In the genomic region with DNA sequence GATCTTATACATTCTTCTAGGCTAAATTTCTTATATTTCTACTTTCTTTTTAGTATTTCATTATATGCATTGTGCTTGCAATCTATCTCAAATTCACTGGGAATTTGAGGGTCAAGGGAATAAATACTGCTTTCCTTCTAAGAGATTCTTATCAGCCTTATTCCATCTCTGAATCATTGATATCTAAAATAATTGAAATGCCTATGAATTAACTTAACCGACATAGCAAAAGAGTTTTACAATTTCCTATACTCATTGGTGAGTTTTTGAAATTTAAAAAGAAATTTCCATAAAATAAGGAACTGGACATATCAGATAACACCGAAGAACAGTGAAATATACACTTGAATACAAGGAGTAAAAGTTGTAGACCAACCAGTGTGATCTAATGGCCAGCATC, we compare ENCODE assay signal across 6 cellular contexts.
"Had no signal": no experiment of that assay in that cellular context is flagged by ENCODE, and none has a peak within 500 bp of the region (broad histone marks: within the 10 kb centered on the region; RNA-seq: fewer than 3 reads in every experiment).

No MANE protein-coding gene starts in this region.

- H3K4me3 Mint-ChIP-seq: IgD-negative memory B cell had no signal

- H3K4me1 Mint-ChIP-seq: IgD-negative memory B cell had no signal

- H3K4me3 ChIP-seq: K562 had no signal

- H3K27ac ChIP-seq: HL-60 had no signal

- H3K9me3 Mint-ChIP-seq: IgD-negative memory B cell had no signal

- H3K27me3 Mint-ChIP-seq: IgD-negative memory B cell had no signal

- DNase-seq: IMR-90, KBM-7 had no signal

- ATAC-seq: HepG2, K562 had no signal
